In the genomic region with DNA sequence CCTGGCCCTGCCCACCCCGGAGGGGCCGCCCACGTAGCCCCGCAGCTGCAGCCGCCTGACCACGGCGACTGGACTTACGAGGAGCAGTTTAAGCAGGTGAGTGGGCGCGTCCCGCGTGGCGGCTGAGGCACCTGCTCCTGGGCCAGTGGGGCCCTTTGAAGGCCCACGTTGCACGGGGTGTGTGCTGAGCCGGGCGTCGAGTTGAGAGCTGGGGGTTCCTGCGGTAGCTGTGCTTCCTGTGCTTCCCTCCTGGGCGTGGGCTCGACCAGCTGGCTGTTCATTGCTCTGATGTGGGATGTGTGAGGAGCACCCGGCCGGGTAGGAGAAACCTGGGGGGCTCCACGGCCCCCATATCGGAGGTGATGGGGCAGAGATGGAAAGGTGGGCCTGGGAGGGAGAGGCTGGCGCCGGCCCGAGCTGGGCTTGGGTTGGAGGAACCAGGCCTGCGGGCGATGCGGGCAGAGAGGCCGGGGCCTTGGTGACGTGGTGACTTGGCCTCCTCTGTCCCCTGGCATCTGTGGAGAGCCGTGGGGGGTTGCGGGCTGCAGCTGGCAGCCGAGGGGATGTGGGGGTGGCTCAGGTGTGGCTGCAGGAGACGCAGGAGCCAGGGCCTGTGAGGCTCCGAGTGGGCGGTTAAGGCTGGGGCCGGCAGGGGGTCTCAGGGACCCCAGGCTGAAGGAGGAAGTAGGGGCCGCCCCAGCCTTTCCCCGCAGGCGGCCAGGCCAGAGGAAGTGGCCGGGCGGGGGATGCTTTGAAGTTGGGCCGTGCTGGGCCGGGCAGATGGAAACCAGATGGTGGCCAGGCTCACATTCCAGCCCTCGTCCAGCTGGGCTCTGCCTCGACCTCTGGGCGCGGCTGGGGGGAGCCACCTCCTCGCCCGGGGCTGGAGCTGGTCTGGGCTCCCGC, we compare ENCODE assay signal across 8 cellular contexts. TPM values are rescaled to one million over a fixed set of nuclear protein-coding genes. Genes with fewer than 3 reads are reported as not detected.
DNase-seq lines count a peak whose midpoint lies in the region; ATAC-seq and TF ChIP-seq lines count a peak whose summit lies in the region.

No MANE protein-coding gene starts in this region.

- 31 to 36% methylated on average over 37 to 52 of the region's 54 CpGs for WGBS in GM23248 (ENCODE audit: low coverage in 1 of 2, low lambda C conversion rate in 2 of 2, missing lambda C conversion rate in 2 of 2), 2 experiments

- intact Hi-C loops in naive thymus-derived CD4-positive, alpha-beta T cell (cut with micrococcal nuclease), result loop anchor here in 1 of 2 donors (1.0 kb wide), 1 partner anchor 7 kb away; no protein-coding TSS in a partner anchor

- peak overlapping the region; percentile 87 for H3K4me2 ChIP-seq in GM23248 (ENCODE audit: unreplicated experiment)

- peak; percentile 69 for ATAC-seq in naive thymus-derived CD4-positive, alpha-beta T cell
- ATAC-seq in GM18868 (IDR thresholded peaks at IDR 0.05; ENCODE audit: unreplicated experiment) (no peak), GM18858 (IDR thresholded peaks at IDR 0.05; ENCODE audit: unreplicated experiment) (no peak), HG03354 (IDR thresholded peaks at IDR 0.05; ENCODE audit: poor library complexity, severe bottlenecking, unreplicated experiment) (no peak)

- no peaks in the 10 kb centered on the region for H3F3A ChIP-seq in GM23248 (ENCODE audit: insufficient read depth)

- no peaks in the 10 kb centered on the region for H3K9me2 ChIP-seq in GM23248 (ENCODE audit: insufficient read depth)

- H3K27ac ChIP-seq in GM23248 (peak overlapping the region; percentile 64), WERI-Rb-1 (peak overlapping the region; percentile 91)
- no peak overlapping the region for H3K27ac ChIP-seq in effector memory CD4-positive, alpha-beta T cell (ENCODE audit: insufficient read depth, low read length, poor library complexity, severe bottlenecking)
- H3K27ac ChIP-seq in naive thymus-derived CD4-positive, alpha-beta T cell (ENCODE audit: low read depth, low read length), result peak overlapping the region; percentile 12

- H3K27me3 Mint-ChIP-seq in naive thymus-derived CD4-positive, alpha-beta T cell, result no peaks in the 10 kb centered on the region

- no peaks in the 10 kb centered on the region for H4K20me1 ChIP-seq in GM23248 (ENCODE audit: insufficient read depth)

- H3K4me3 Mint-ChIP-seq in naive thymus-derived CD4-positive, alpha-beta T cell, result peak overlapping the region; percentile 57 to 86 (median 80)

- in situ Hi-C loops in GM23248 (cut with MboI), result no loop called here

- POLR2A ChIA-PET in naive thymus-derived CD4-positive, alpha-beta T cell (lab: Charles Lee), result interaction anchor here (0.6 to 1.1 kb wide), 7 partner anchors 21 to 337 kb away, joined by 3 to 4 read pairs (median 3); no protein-coding TSS in a partner anchor

- peaks cover 27% of the 10 kb centered on the region for H3K4me1 ChIP-seq in GM23248 (ENCODE audit: insufficient read depth)
- peaks cover 15% of the 10 kb centered on the region for H3K4me1 ChIP-seq in effector memory CD4-positive, alpha-beta T cell (ENCODE audit: control insufficient read depth, insufficient read depth, low read length, poor library complexity, severe bottlenecking)
- H3K4me1 ChIP-seq in naive thymus-derived CD4-positive, alpha-beta T cell (ENCODE audit: control insufficient read depth in 2 of 2, insufficient read depth in 2 of 2, low read length in 2 of 2), result peaks cover 4 to 24% of the 10 kb centered on the region in 2 donors

- H3K36me3 Mint-ChIP-seq in naive thymus-derived CD4-positive, alpha-beta T cell, result peaks cover 0 to 8% (median 4%) of the 10 kb centered on the region in 5 donors

- H3K9ac ChIP-seq in GM23248, result peak overlapping the region; percentile 60

- 0 out of 2 replicates have a peak, but pooled peaks have one; percentile 8 for TF ChIP-seq CTCF in WERI-Rb-1 (IDR thresholded peaks at IDR 0.05; ENCODE audit: low read depth, low read length)

- H3K36me3 ChIP-seq in GM23248 (ENCODE audit: low read depth), result peaks cover 4% of the 10 kb centered on the region; the same call in 1 of the 2 replicates
- H3K36me3 ChIP-seq in WERI-Rb-1, result peaks cover 67% of the 10 kb centered on the region
- H3K36me3 ChIP-seq in effector memory CD4-positive, alpha-beta T cell (ENCODE audit: control insufficient read depth, insufficient read depth, low read length), result no peaks in the 10 kb centered on the region
- H3K36me3 ChIP-seq in naive thymus-derived CD4-positive, alpha-beta T cell (ENCODE audit: control insufficient read depth in 2 of 3, insufficient read depth in 3 of 3, low read length in 3 of 3), result no peaks in the 10 kb centered on the region

- H3K9me3 Mint-ChIP-seq in naive thymus-derived CD4-positive, alpha-beta T cell, result peaks cover 0 to 3% (median 0%) of the 10 kb centered on the region in 11 donors

- H3K4me3 ChIP-seq in GM23248 (peak overlapping the region; percentile 61), WERI-Rb-1 (ENCODE audit: low read depth, low read length) (no peak overlapping the region)
- H3K4me3 ChIP-seq in effector memory CD4-positive, alpha-beta T cell (ENCODE audit: insufficient read depth, low read depth, low read length, poor library complexity, severe bottlenecking), result peak overlapping the region; percentile 24
- peak overlapping the region; percentile 27 for H3K4me3 ChIP-seq in naive thymus-derived CD4-positive, alpha-beta T cell (ENCODE audit: low read length)

- CTCF ChIA-PET in naive thymus-derived CD4-positive, alpha-beta T cell (lab: Charles Lee), result interaction anchor here (0.7 to 1.9 kb wide), 6 partner anchors 10 to 69 kb away, joined by 3 to 7 read pairs (median 4); a partner anchor contains a TSS

- peak overlapping the region in 7 of 9 donors; percentile 65 to 89 (median 81) for H3K27ac Mint-ChIP-seq in naive thymus-derived CD4-positive, alpha-beta T cell

- DNase-seq in GM23248, result peak; percentile 97
- DNase-seq in WERI-Rb-1, result peak; percentile 85
- no peak for DNase-seq in effector memory CD4-positive, alpha-beta T cell
- peak in 5 of 9 donors; percentile 26 to 54 (median 47) for DNase-seq in naive thymus-derived CD4-positive, alpha-beta T cell
- DNase-seq in stimulated activated CD4-positive, alpha-beta T cell treated with anti-CD3 and anti-CD28 coated beads, Interleukin-12 subunit alpha, Interleukin-12 subunit beta, amount 100 ng/mL, for 4 hours, result no peak

- no peaks in the 10 kb centered on the region for H3K27me3 ChIP-seq in GM23248 (replicated peaks; ENCODE audit: insufficient read depth)
- H3K27me3 ChIP-seq in WERI-Rb-1 (ENCODE audit: insufficient read depth, low read depth, severe bottlenecking), result no peaks in the 10 kb centered on the region
- no peaks in the 10 kb centered on the region for H3K27me3 ChIP-seq in effector memory CD4-positive, alpha-beta T cell (replicated peaks; ENCODE audit: control insufficient read depth, insufficient read depth, low read length, poor library complexity, severe bottlenecking)
- H3K27me3 ChIP-seq in naive thymus-derived CD4-positive, alpha-beta T cell (ENCODE audit: control insufficient read depth in 2 of 2, insufficient read depth in 2 of 2, low read length in 2 of 2), result no peaks in the 10 kb centered on the region

- H2AFZ ChIP-seq in GM23248, result no peak overlapping the region

- H3K9me3 ChIP-seq in GM23248 (ENCODE audit: low read depth) (no peaks in the 10 kb centered on the region), WERI-Rb-1 (ENCODE audit: severe bottlenecking) (no peaks in the 10 kb centered on the region)
- no peaks in the 10 kb centered on the region for H3K9me3 ChIP-seq in effector memory CD4-positive, alpha-beta T cell (ENCODE audit: control insufficient read depth, low read length)
- no peaks in the 10 kb centered on the region for H3K9me3 ChIP-seq in naive thymus-derived CD4-positive, alpha-beta T cell (ENCODE audit: control insufficient read depth in 2 of 3, low read length in 3 of 3)

- peaks cover 5 to 24% (median 19%) of the 10 kb centered on the region in 7 donors for H3K4me1 Mint-ChIP-seq in naive thymus-derived CD4-positive, alpha-beta T cell

- peaks cover 69% of the 10 kb centered on the region for H3K79me2 ChIP-seq in GM23248 (ENCODE audit: insufficient read depth)

RNA-seq across cellular contexts. Expression of a gene that starts 7.1 kb away (rescaled TPM):
- 6.7 and 8.5 TPM in 2 replicates for total RNA-seq in GM23248 (2014; rRNA removed; shearing (Covaris generic))
- polyA plus RNA-seq in GM23248 (2016; fragmentation: Nextera tagmentation; extraction: Ambion mirVana), result 2.4 and 2.8 TPM in 2 replicates
- total RNA-seq in naive thymus-derived CD4-positive, alpha-beta T cell, result 10 to 100 TPM in 3 of 5 experiments, 1 to 10 TPM in 2; 7.1 to 33.1 (median 10.2) TPM
- polyA plus RNA-seq in naive thymus-derived CD4-positive, alpha-beta T cell, result under 1 TPM; 0.57 to 0.95 TPM

RNA-seq across cellular contexts. Expression of a gene that starts 15.8 kb away (rescaled TPM):
- not detected in 2 replicates for total RNA-seq in GM23248 (2014; rRNA removed; shearing (Covaris generic))
- not detected in 2 replicates for polyA plus RNA-seq in GM23248 (2016; fragmentation: Nextera tagmentation; extraction: Ambion mirVana)
- 1 to 10 TPM; 1.1 to 3.0 (median 1.7) TPM for total RNA-seq in naive thymus-derived CD4-positive, alpha-beta T cell
- under 1 TPM; 0.72 to 0.85 TPM for polyA plus RNA-seq in naive thymus-derived CD4-positive, alpha-beta T cell

RNA-seq across cellular contexts. Expression of a gene that starts 19.9 kb away (rescaled TPM):
- 41.6 and 50.9 TPM in 2 replicates for total RNA-seq in GM23248 (2014; rRNA removed; shearing (Covaris generic))
- 52.7 and 58.1 TPM in 2 replicates for polyA plus RNA-seq in GM23248 (2016; fragmentation: Nextera tagmentation; extraction: Ambion mirVana)
- 100 to 1,000 TPM; 123 to 219 (median 184) TPM for total RNA-seq in naive thymus-derived CD4-positive, alpha-beta T cell
- 100 to 1,000 TPM; 195 to 251 TPM for polyA plus RNA-seq in naive thymus-derived CD4-positive, alpha-beta T cell

RNA-seq across cellular contexts. Expression of a gene that starts 39.6 kb away (rescaled TPM):
- total RNA-seq in GM23248 (2014; rRNA removed; shearing (Covaris generic)), result not detected in 2 replicates
- polyA plus RNA-seq in GM23248 (2016; fragmentation: Nextera tagmentation; extraction: Ambion mirVana), result not detected in 2 replicates
- total RNA-seq in naive thymus-derived CD4-positive, alpha-beta T cell, result not detected
- polyA plus RNA-seq in naive thymus-derived CD4-positive, alpha-beta T cell, result not detected

RNA-seq across cellular contexts. Expression of a gene that starts 39.9 kb away (rescaled TPM):
- total RNA-seq in GM23248 (2014; rRNA removed; shearing (Covaris generic)), result 20.9 and 26.6 TPM in 2 replicates
- polyA plus RNA-seq in GM23248 (2016; fragmentation: Nextera tagmentation; extraction: Ambion mirVana), result 66.5 and 66.9 TPM in 2 replicates
- 10 to 100 TPM; 47.5 to 78.2 (median 67.6) TPM for total RNA-seq in naive thymus-derived CD4-positive, alpha-beta T cell
- polyA plus RNA-seq in naive thymus-derived CD4-positive, alpha-beta T cell, result 100 to 1,000 TPM in 1 of 2 donors, 10 to 100 TPM in 1; 65.7 to 142 TPM

Comparison
In these comparisons a context has a peak if more than half of its experiments do, and no peak if none do; other contexts are left out.
1. DNase-seq: peak in GM23248 (single experiment), WERI-Rb-1 (single experiment) and naive thymus-derived CD4-positive, alpha-beta T cell (5 of 9); none in effector memory CD4-positive, alpha-beta T cell (0 of 3) and stimulated activated CD4-positive, alpha-beta T cell treated with anti-CD3 and anti-CD28 coated beads, Interleukin-12 subunit alpha, Interleukin-12 subunit beta, amount 100 ng/mL, for 4 hours (single experiment).